In the genomic region with DNA sequence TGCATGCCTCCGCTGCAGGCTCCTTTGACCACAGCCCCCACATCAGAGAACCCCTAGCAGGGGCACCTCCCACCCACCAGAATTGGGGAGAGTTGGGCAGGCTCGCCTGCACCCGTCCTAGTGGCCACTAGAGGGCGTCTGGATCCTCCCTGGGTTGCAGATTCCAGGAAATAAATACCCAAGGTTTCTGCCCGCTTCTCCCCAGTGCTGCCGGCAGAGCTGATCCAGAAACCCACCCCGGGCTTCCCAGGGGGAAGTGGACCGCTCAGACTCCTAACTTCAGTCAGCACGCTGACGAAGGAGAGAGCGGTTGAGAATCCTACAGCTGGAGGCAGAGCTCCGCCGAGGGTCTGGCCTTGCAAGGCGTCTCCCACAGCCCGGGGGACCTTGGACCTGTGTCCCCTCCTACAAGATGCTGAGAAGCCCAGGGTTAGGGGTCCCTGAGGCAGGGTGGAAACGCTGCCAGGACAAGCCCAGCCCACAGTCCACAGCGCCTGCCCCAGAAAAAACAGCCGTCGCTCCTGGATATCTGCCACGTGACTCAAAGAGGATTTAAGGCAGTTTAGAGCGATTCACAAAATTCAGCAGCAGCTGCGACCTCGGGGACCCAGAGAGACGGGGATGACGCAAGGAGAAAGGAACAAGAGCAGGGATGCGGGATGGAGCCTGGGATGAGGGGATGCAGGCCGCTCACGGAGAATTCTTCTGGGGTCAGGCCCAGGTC, we compare ENCODE assay signal across 8 cellular contexts. TPM values are rescaled to one million over a fixed set of nuclear protein-coding genes. Genes with fewer than 3 reads are reported as not detected.
DNase-seq lines count a peak whose midpoint lies in the region; ATAC-seq, FAIRE-seq and TF ChIP-seq lines count a peak whose summit lies in the region.

No MANE protein-coding gene starts in this region.

- BruUV-seq in endothelial cell of umbilical vein (replicated peaks; lab: Mats Ljungman, UMichigan) = no TSS peak

- peaks cover 2% of the 10 kb centered on the region in 2 experiments for H3K27me3 ChIP-seq in endothelial cell of umbilical vein (ENCODE audit: control insufficient read depth in 2 of 2, insufficient read depth in 2 of 2, low read length in 2 of 2)

- ATAC-seq in HG03196 (IDR thresholded peaks at IDR 0.05; ENCODE audit: unreplicated experiment) = no peak

- H4K20me1 ChIP-seq in endothelial cell of umbilical vein (replicated peaks; ENCODE audit: control insufficient read depth, extremely low read depth, insufficient read depth, low read length) = no peaks in the 10 kb centered on the region

- TF ChIP-seq CTCF in endothelial cell of umbilical vein (IDR thresholded peaks at IDR 0.05; ENCODE audit: extremely low read depth in 1 of 2, insufficient read depth in 1 of 2, low read depth in 1 of 2, low read length in 2 of 2) = peak; percentile 85 to 94

- TF ChIP-seq POLR2A in endothelial cell of umbilical vein (IDR thresholded peaks at IDR 0.05; ENCODE audit: low read depth, low read length) = no peak

- no peak overlapping the region for H3K9ac ChIP-seq in endothelial cell of umbilical vein (replicated peaks; ENCODE audit: extremely low read depth, insufficient read depth, low read length)

- peak overlapping the region in 2 of 3 experiments; percentile 7 to 28 for H3K4me3 ChIP-seq in endothelial cell of umbilical vein (replicated peaks in 1 of 3; ENCODE audit: insufficient read depth in 1 of 3, low read depth in 1 of 3, low read length in 3 of 3)

- no peaks in the 10 kb centered on the region for H3K79me2 ChIP-seq in endothelial cell of umbilical vein (ENCODE audit: control insufficient read depth, insufficient read depth, low read length)

- H2AFZ ChIP-seq in endothelial cell of umbilical vein (ENCODE audit: low read depth, low read length) = peak overlapping the region; percentile 95

- no peak overlapping the region for H3K27ac ChIP-seq in endothelial cell of umbilical vein (ENCODE audit: insufficient read depth, low read depth, low read length)

- DNase-seq in ELF-1 (ENCODE audit: low read depth, low spot score) = peak; percentile 82
- DNase-seq in HCEC 1CT = peak; percentile 23
- DNase-seq in NCI-H345 treated with DMSO at 0.1 percent for 48 hours (lab: John Stamatoyannopoulos, UW; ENCODE audit: unreplicated experiment) = peak; percentile 8
- peak in 2 of 3 experiments; percentile 30 to 32 for DNase-seq in activated CD8-positive, alpha-beta memory T cell treated with anti-CD3 and anti-CD28 coated beads for 48 hours (ENCODE audit: low read depth in 2 of 3, low spot score in 2 of 3)
- peak; percentile 40 for DNase-seq in endothelial cell of umbilical vein (ENCODE audit: low read depth, low spot score)
- DNase-seq in midbrain (lab: John Stamatoyannopoulos, UW) = peak; percentile 66
- DNase-seq in stimulated activated CD8-positive, alpha-beta memory T cell treated with anti-CD3 and anti-CD28 coated beads, Interleukin-15, amount 100 ng/mL, for 24 hours (ENCODE audit: low read depth) = peak; percentile 35

- dilution Hi-C loops in endothelial cell of umbilical vein (cut with MboI; ENCODE audit: extremely low pct_ligation_motif_present, low sequenced_read_pairs) = no loop called here

- no peaks in the 10 kb centered on the region for H3K36me3 ChIP-seq in endothelial cell of umbilical vein (ENCODE audit: control insufficient read depth in 2 of 2, extremely low read depth in 1 of 2, insufficient read depth in 2 of 2, low read length in 2 of 2)

- POLR2A ChIA-PET in endothelial cell of umbilical vein (lab: Charles Lee) = no interaction called here

- H3K4me1 ChIP-seq in endothelial cell of umbilical vein (ENCODE audit: control insufficient read depth, extremely low read depth, insufficient read depth, low read length) = no peaks in the 10 kb centered on the region

- no peaks in the 10 kb centered on the region for H3K9me3 ChIP-seq in endothelial cell of umbilical vein (replicated peaks; ENCODE audit: control insufficient read depth, insufficient read depth, low read length)

- intact Hi-C loops in endothelial cell of umbilical vein (cut with micrococcal nuclease) = loop anchor here (1.0 kb wide), 1 partner anchor 279 kb away; no protein-coding TSS in a partner anchor

- no peak for FAIRE-seq in endothelial cell of umbilical vein (lab: Jason Lieb, UNC)

- no peaks in the 10 kb centered on the region for H3K9me1 ChIP-seq in endothelial cell of umbilical vein (replicated peaks; ENCODE audit: control insufficient read depth, extremely low read depth, insufficient read depth, low read length)

- CTCF ChIA-PET in endothelial cell of umbilical vein (lab: Charles Lee) = interaction anchor here (0.7 to 2.0 kb wide), 7 partner anchors 9 to 367 kb away, joined by 3 to 9 read pairs (median 5); no protein-coding TSS in a partner anchor

- H3K4me2 ChIP-seq in endothelial cell of umbilical vein (ENCODE audit: insufficient read depth, low read length) = no peak overlapping the region

TF ChIP-seq in endothelial cell of umbilical vein, 7 proteins besides CTCF, POLR2A, EP300 and RAD21:
- TF ChIP-seq JUN (IDR thresholded peaks at IDR 0.05; ENCODE audit: borderline replicate concordance, insufficient read depth, insufficient read length, low read depth) (no peak), POLR2AphosphoS5 (IDR thresholded peaks at IDR 0.05; ENCODE audit: insufficient read depth, low read depth, low read length) (no peak), EZH2 (IDR thresholded peaks at IDR 0.05; ENCODE audit: borderline replicate concordance, low read depth, low read length, severe bottlenecking) (no peak), MYC (IDR thresholded peaks at IDR 0.05; ENCODE audit: low read depth, low read length) (no peak), GATA2 (IDR thresholded peaks at IDR 0.05; ENCODE audit: insufficient read depth, insufficient read length, low read depth, low read length) (no peak), MAX (IDR thresholded peaks at IDR 0.05; ENCODE audit: insufficient read depth, insufficient read length) (no peak), FOS (IDR thresholded peaks at IDR 0.05; ENCODE audit: borderline replicate concordance, insufficient read depth, low read length) (no peak)

RNA-seq across cellular contexts. Expression of gene PHACTR3, which starts 32.6 kb away (rescaled TPM):
- not detected in 2 replicates for total RNA-seq in endothelial cell of umbilical vein
- polyA plus RNA-seq in endothelial cell of umbilical vein = not detected in 2 replicates
- not detected in 2 replicates for polyA plus RNA-seq in endothelial cell of umbilical vein (2011; cell fraction: cytosol; rRNA removed)
- polyA plus RNA-seq in endothelial cell of umbilical vein (2011; cell fraction: nucleus; rRNA removed) = not detected in 2 replicates
- not detected in 2 replicates for polyA plus RNA-seq in endothelial cell of umbilical vein (2012)
- not detected in 2 replicates for polyA minus RNA-seq in endothelial cell of umbilical vein
- not detected for polyA minus RNA-seq in endothelial cell of umbilical vein (2011; cell fraction: cytosol; rRNA and poly(A)+ RNA removed)
- polyA minus RNA-seq in endothelial cell of umbilical vein (2011; cell fraction: nucleus; rRNA and poly(A)+ RNA removed) = not detected in 2 replicates

Comparison
In these comparisons a context has a peak if more than half of its experiments do, and no peak if none do; other contexts are left out.
1. DNase-seq: peak in every context shown above with its lines; median percentile 82 in ELF-1; 66 in midbrain; 40 in endothelial cell of umbilical vein; 35 in stimulated activated CD8-positive, alpha-beta memory T cell treated with anti-CD3 and anti-CD28 coated beads, Interleukin-15, amount 100 ng/mL, for 24 hours; 31 in activated CD8-positive, alpha-beta memory T cell treated with anti-CD3 and anti-CD28 coated beads for 48 hours; 23 in HCEC 1CT; 8 in NCI-H345 treated with DMSO at 0.1 percent for 48 hours.